In genomic region chr5:178793156-178793555, GRCh38 we compare ENCODE assay signal across 1 cellular context.
TF ChIP-seq lines count a peak whose summit lies in the region.

No MANE protein-coding gene starts in this region.

TF ChIP-seq in HCT116, 20 proteins besides CTCF, POLR2A, EP300 and RAD21 (continued from another document):
- no peak for TF ChIP-seq JUND (IDR thresholded peaks at IDR 0.05)
- no peak for TF ChIP-seq EZH2 (IDR thresholded peaks at IDR 0.05)
- no peak for TF ChIP-seq ATF3 (IDR thresholded peaks at IDR 0.05)
- no peak for TF ChIP-seq ELF1 (IDR thresholded peaks at IDR 0.05; ENCODE audit: borderline replicate concordance, low read depth)
- no peak for TF ChIP-seq EGR1 (IDR thresholded peaks at IDR 0.05; ENCODE audit: low read depth)
- TF ChIP-seq SIN3A (IDR thresholded peaks at IDR 0.05; ENCODE audit: low read depth): no peak
- TF ChIP-seq, protein P1, sequence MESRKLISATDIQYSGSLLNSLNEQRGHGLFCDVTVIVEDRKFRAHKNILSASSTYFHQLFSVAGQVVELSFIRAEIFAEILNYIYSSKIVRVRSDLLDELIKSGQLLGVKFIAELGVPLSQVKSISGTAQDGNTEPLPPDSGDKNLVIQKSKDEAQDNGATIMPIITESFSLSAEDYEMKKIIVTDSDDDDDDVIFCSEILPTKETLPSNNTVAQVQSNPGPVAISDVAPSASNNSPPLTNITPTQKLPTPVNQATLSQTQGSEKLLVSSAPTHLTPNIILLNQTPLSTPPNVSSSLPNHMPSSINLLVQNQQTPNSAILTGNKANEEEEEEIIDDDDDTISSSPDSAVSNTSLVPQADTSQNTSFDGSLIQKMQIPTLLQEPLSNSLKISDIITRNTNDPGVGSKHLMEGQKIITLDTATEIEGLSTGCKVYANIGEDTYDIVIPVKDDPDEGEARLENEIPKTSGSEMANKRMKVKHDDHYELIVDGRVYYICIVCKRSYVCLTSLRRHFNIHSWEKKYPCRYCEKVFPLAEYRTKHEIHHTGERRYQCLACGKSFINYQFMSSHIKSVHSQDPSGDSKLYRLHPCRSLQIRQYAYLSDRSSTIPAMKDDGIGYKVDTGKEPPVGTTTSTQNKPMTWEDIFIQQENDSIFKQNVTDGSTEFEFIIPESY (IDR thresholded peaks at IDR 0.05; ENCODE audit: extremely low read depth, insufficient replicate concordance, low read length): no peak
- TF ChIP-seq EZH2phosphoT487 (IDR thresholded peaks at IDR 0.05; ENCODE audit: borderline replicate concordance): no peak
- TF ChIP-seq, protein P2, sequence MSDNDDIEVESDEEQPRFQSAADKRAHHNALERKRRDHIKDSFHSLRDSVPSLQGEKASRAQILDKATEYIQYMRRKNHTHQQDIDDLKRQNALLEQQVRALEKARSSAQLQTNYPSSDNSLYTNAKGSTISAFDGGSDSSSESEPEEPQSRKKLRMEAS (IDR thresholded peaks at IDR 0.05): no peak
- TF ChIP-seq ZNF274 (IDR thresholded peaks at IDR 0.05; ENCODE audit: low read depth, low read length): no peak
- no peak for TF ChIP-seq FOSL1 (IDR thresholded peaks at IDR 0.05; ENCODE audit: low read depth)
